ENCODE assay signal across 29 cellular contexts in the genomic region with DNA sequence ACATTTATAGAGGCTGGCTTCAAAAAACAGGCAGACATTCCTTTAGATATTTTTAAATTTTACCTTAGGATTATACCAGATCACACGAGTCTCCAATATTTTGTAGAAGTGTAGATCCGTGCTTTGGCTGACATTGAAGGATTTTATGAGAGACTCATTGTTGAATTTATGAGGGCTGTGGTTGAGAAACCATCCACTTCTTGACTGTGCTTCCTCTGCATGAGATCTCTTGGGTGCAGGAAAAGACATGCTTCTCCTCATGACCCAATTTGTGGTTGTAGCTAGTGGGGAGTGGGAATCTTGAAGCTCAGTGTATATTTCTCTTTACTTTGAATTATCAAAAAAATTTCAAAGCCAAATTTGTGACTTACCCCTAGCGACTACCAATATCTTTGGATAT. TPM values are rescaled to one million over a fixed set of nuclear protein-coding genes. Genes with fewer than 3 reads are reported as not detected.
"Had no signal": no experiment of that assay in that cellular context is flagged by ENCODE, and none has a peak within 500 bp of the region (broad histone marks: within the 10 kb centered on the region; RNA-seq: fewer than 3 reads in every experiment).

No MANE protein-coding gene starts in this region.

- H3K4me2 ChIP-seq: neural progenitor cell had no signal

- H3K9me3 ChIP-seq: mucosa of descending colon, ovary, sigmoid colon had no signal

- H3K4me1 ChIP-seq: heart right ventricle, neural progenitor cell, right atrium auricular region, sigmoid colon, stomach had no signal

- H3K4me3 ChIP-seq: coronary artery, heart right ventricle, mucosa of descending colon, neural progenitor cell, ovary, right atrium auricular region, sigmoid colon, skin epidermis, stomach had no signal

- H3K27ac ChIP-seq: coronary artery, heart right ventricle, neural progenitor cell, ovary, right atrium auricular region, sigmoid colon, skin epidermis, stomach had no signal

- H3K36me3 Mint-ChIP-seq: natural killer cell treated with Interleukin-12 subunit alpha and Interleukin-12 subunit beta and Interleukin-15 and Interleukin-18, amount 100 ng/mL, for 72 hours; neural progenitor cell had no signal

- DNase-seq: effector CD4-positive, alpha-beta T cell; endodermal cell; erythroblast; heart right ventricle; hypothalamus; kidney glomerular epithelial cell; mucosa of descending colon; nucleus accumbens; ovary; sigmoid colon; stimulated activated CD4-positive, alpha-beta T cell treated with anti-CD3 and anti-CD28 coated beads, Interleukin-2, amount 100 ng/mL, for 24 hours; stimulated activated CD4-positive, alpha-beta T cell treated with anti-CD3 and anti-CD28 coated beads, Interleukin-4, amount 100 ng/mL, for 4 hours; stimulated activated naive CD4-positive, alpha-beta T cell; stomach; trophoblast cell had no signal

- H3K36me3 ChIP-seq: heart right ventricle, neural progenitor cell, ovary, right atrium auricular region, sigmoid colon, stomach had no signal

- H2AFZ ChIP-seq: neural progenitor cell had no signal

- H3K27me3 ChIP-seq: ovary, right atrium auricular region had no signal

- FAIRE-seq: endothelial cell of umbilical vein, frontal cortex, islet of Langerhans had no signal

- H3K27ac Mint-ChIP-seq: endodermal cell; natural killer cell treated with Interleukin-12 subunit alpha and Interleukin-12 subunit beta and Interleukin-15 and Interleukin-18, amount 100 ng/mL, for 72 hours; neural progenitor cell had no signal

- H3K4me1 Mint-ChIP-seq: neural progenitor cell had no signal

- H3K9ac ChIP-seq: neural progenitor cell had no signal

- H3K9me3 Mint-ChIP-seq: natural killer cell treated with Interleukin-12 subunit alpha and Interleukin-12 subunit beta and Interleukin-15 and Interleukin-18, amount 100 ng/mL, for 72 hours; neural progenitor cell had no signal

- H3K27me3 Mint-ChIP-seq: natural killer cell treated with Interleukin-12 subunit alpha and Interleukin-12 subunit beta and Interleukin-15 and Interleukin-18, amount 100 ng/mL, for 72 hours had no signal

- H3K4me3 Mint-ChIP-seq: endodermal cell; natural killer cell treated with Interleukin-12 subunit alpha and Interleukin-12 subunit beta and Interleukin-15 and Interleukin-18, amount 100 ng/mL, for 72 hours; neural progenitor cell had no signal

RNA-seq across cellular contexts. Expression of a gene that starts 36.7 kb away (rescaled TPM):
- total RNA-seq: dermis microvascular lymphatic vessel endothelial cell; endothelial cell of umbilical vein; frontal cortex; heart right ventricle; lung microvascular endothelial cell; mesenteric fat pad; mucosa of descending colon; natural killer cell treated with Interleukin-12 subunit alpha and Interleukin-12 subunit beta and Interleukin-15 and Interleukin-18, amount 100 ng/mL, for 72 hours; ovary; posterior vena cava; right atrium auricular region; sigmoid colon; stomach; urinary bladder had no signal
- polyA plus RNA-seq: endothelial cell of umbilical vein, heart right ventricle, liver, ovary, sigmoid colon, urinary bladder had no signal

RNA-seq across cellular contexts. Expression of a gene that starts 42.5 kb away (rescaled TPM):
- total RNA-seq: dermis microvascular lymphatic vessel endothelial cell; frontal cortex; heart right ventricle; liver; lung microvascular endothelial cell; mesenteric fat pad; natural killer cell treated with Interleukin-12 subunit alpha and Interleukin-12 subunit beta and Interleukin-15 and Interleukin-18, amount 100 ng/mL, for 72 hours; ovary; right atrium auricular region had no signal
